ENCODE assay signal across 16 cellular contexts in genomic region chr2:112839407-112840067, GRCh38. TPM values are rescaled to one million over a fixed set of nuclear protein-coding genes. Genes with fewer than 3 reads are reported as not detected.
DNase-seq lines count a peak whose midpoint lies in the region; ATAC-seq, FAIRE-seq and TF ChIP-seq lines count a peak whose summit lies in the region.
"Had no signal": no experiment of that assay in that cellular context is flagged by ENCODE, and none has a peak within 500 bp of the region (broad histone marks: within the 10 kb centered on the region; RNA-seq: fewer than 3 reads in every experiment).

No MANE protein-coding gene starts in this region.

- POLR2A ChIA-PET in K562 (lab: Yijun Ruan, JAX), result interaction anchor here (0.9 to 1.1 kb wide), 2 partner anchors 8 to 10 kb away, joined by 3 to 6 read pairs; no protein-coding TSS in a partner anchor

- no peak overlapping the region for H3K27ac ChIP-seq in K562 (ENCODE audit: extremely low read depth, low read depth, low read length)
- H3K27ac ChIP-seq: esophagus squamous epithelium, VCaP had no signal

- TF ChIP-seq POLR2A in K562 (conservative IDR thresholded peaks at IDR 0.05), result no peak

- no peak for TF ChIP-seq EP300 in K562 (IDR thresholded peaks at IDR 0.05; ENCODE audit: low read length)

- no peak for TF ChIP-seq CTCF in K562 (IDR thresholded peaks at IDR 0.05 in 2 of 3, conservative IDR thresholded peaks at IDR 0.05 in 1 of 3; ENCODE audit: insufficient read depth in 2 of 3, low read depth in 1 of 3, low read length in 3 of 3)

- peaks cover 33 to 47% of the 10 kb centered on the region in 2 experiments for H3K27me3 ChIP-seq in K562 (ENCODE audit: control insufficient read depth in 2 of 2, insufficient read depth in 2 of 2, low read length in 2 of 2)
- H3K27me3 ChIP-seq: esophagus squamous epithelium had no signal

- H3K9me1 ChIP-seq in K562 (ENCODE audit: control insufficient read depth, insufficient read depth, low read length), result no peaks in the 10 kb centered on the region

- H3K79me2 ChIP-seq in K562 (ENCODE audit: control insufficient read depth, insufficient read depth, low read length), result no peaks in the 10 kb centered on the region

- DNase-seq in CD1c-positive myeloid dendritic cell (ENCODE audit: extremely low spot score) (peak; percentile 93), MV-4-11 (lab: John Stamatoyannopoulos, UW) (peak; percentile 97), K562 (ENCODE audit: extremely low read depth in 1 of 4, low spot score in 3 of 4) (peak in 1 of 4 experiments; percentile 3), medulla oblongata (ENCODE audit: extremely low spot score) (peak; percentile 57), NCI-H128 (lab: John Stamatoyannopoulos, UW; ENCODE audit: unreplicated experiment) (no peak), NCI-H1436 (lab: John Stamatoyannopoulos, UW) (no peak)
- no peak for DNase-seq in activated T-cell treated with anti-CD3 and anti-CD28 coated beads, Interleukin-2, amount 50 U/mL, for 4 hours
- DNase-seq: esophagus squamous epithelium; H9; NCI-H524; stimulated activated CD4-positive, alpha-beta T cell treated with anti-CD3 and anti-CD28 coated beads, Interleukin-4, amount 100 ng/mL, for 24 hours; stimulated activated naive CD4-positive, alpha-beta T cell treated with Interleukin-2 at 50 U/mL for 16 hours had no signal

- CTCF ChIA-PET in K562 (lab: Yijun Ruan, JAX; ENCODE audit: low intra/inter-chr PET ratio), result interaction anchor here (0.6 kb wide), 1 partner anchor 245 kb away, joined by 3 read pairs; no protein-coding TSS in a partner anchor

- no TSS peak for BruUV-seq in K562 (replicated peaks; lab: Mats Ljungman, UMichigan)

- no peak overlapping the region for H3K4me3 Mint-ChIP-seq in activated T-cell treated with anti-CD3 and anti-CD28 coated beads, Interleukin-2, amount 50 U/mL, for 4 hours
- H3K4me3 Mint-ChIP-seq: activated naive CD8-positive, alpha-beta T cell; H9 had no signal

- no peaks in the 10 kb centered on the region for H3K36me3 Mint-ChIP-seq in activated T-cell treated with anti-CD3 and anti-CD28 coated beads, Interleukin-2, amount 50 U/mL, for 4 hours (ENCODE audit: insufficient read depth)
- H3K36me3 Mint-ChIP-seq: activated naive CD8-positive, alpha-beta T cell had no signal

- H3K4me2 ChIP-seq in K562 (ENCODE audit: insufficient read depth, low read length), result no peak overlapping the region

- H3K4me1 ChIP-seq in K562 (replicated peaks in 1 of 2; ENCODE audit: control insufficient read depth in 2 of 2, insufficient read depth in 2 of 2, low read length in 2 of 2), result no peaks in the 10 kb centered on the region

- H3K4me1 Mint-ChIP-seq in activated T-cell treated with anti-CD3 and anti-CD28 coated beads, Interleukin-2, amount 50 U/mL, for 4 hours (ENCODE audit: low read depth), result peaks cover 2% of the 10 kb centered on the region

- intact Hi-C loops in K562 (cut with micrococcal nuclease), result no loop called here

- H3K9me3 Mint-ChIP-seq in activated T-cell treated with anti-CD3 and anti-CD28 coated beads, Interleukin-2, amount 50 U/mL, for 4 hours, result no peaks in the 10 kb centered on the region
- H3K9me3 Mint-ChIP-seq: H9 had no signal

- H3K4me3 ChIP-seq in K562, result no peak overlapping the region
- H3K4me3 ChIP-seq: esophagus squamous epithelium had no signal

- H3K9me3 ChIP-seq in K562 (replicated peaks; ENCODE audit: control insufficient read depth, insufficient read depth, low read depth, low read length), result no peaks in the 10 kb centered on the region
- H3K9me3 ChIP-seq: esophagus squamous epithelium had no signal

- ATAC-seq in K562, result no peak
- no peak for ATAC-seq in GM21526 (IDR thresholded peaks at IDR 0.05; ENCODE audit: low FRiP score, unreplicated experiment)
- no peak for ATAC-seq in activated T-cell treated with anti-CD3 and anti-CD28 coated beads, Interleukin-2, amount 50 U/mL, for 4 hours

- TF ChIP-seq RAD21 in K562 (CRISPR knock-in tag; conservative IDR thresholded peaks at IDR 0.05 in 1 of 2, IDR thresholded peaks at IDR 0.05 in 1 of 2), result no peak

- no peak overlapping the region for H2AFZ ChIP-seq in K562 (ENCODE audit: low read depth, low read length)

- H3K27me3 Mint-ChIP-seq in activated T-cell treated with anti-CD3 and anti-CD28 coated beads, Interleukin-2, amount 50 U/mL, for 4 hours (ENCODE audit: low read depth), result peaks cover 4% of the 10 kb centered on the region
- H3K27me3 Mint-ChIP-seq: activated naive CD8-positive, alpha-beta T cell had no signal

- no peaks in the 10 kb centered on the region for H3K36me3 ChIP-seq in K562 (ENCODE audit: control insufficient read depth, insufficient read depth, low read length)
- H3K36me3 ChIP-seq: esophagus squamous epithelium had no signal

- no peak overlapping the region for H3K9ac ChIP-seq in K562 (ENCODE audit: insufficient read depth in 1 of 2, low read depth in 2 of 2, low read length in 2 of 2)

- no peak for FAIRE-seq in K562 (lab: Jason Lieb, UNC)

- H4K20me1 ChIP-seq in K562 (replicated peaks; ENCODE audit: control insufficient read depth, insufficient read depth, low read length), result no peaks in the 10 kb centered on the region

- in situ Hi-C loops in K562 (cut with MboI), result no loop called here

- 8% methylated on average over 9 of the region's 9 CpGs for WGBS in K562 (ENCODE audit: insufficient coverage, low coverage, missing lambda C conversion rate)

TF ChIP-seq in K562, 482 proteins besides CTCF, POLR2A, EP300 and RAD21 (continues in another document):
- no peak for TF ChIP-seq NBN (IDR thresholded peaks at IDR 0.05; ENCODE audit: low read depth)
- TF ChIP-seq CTBP1 (IDR thresholded peaks at IDR 0.05; ENCODE audit: borderline replicate concordance), result 0 out of 2 replicates have a peak, but pooled peaks have one; percentile 20
- TF ChIP-seq CEBPG (CRISPR knock-in tag; IDR thresholded peaks at IDR 0.05), result no peak
- TF ChIP-seq CEBPG (tag; conservative IDR thresholded peaks at IDR 0.05 in 1 of 2, IDR thresholded peaks at IDR 0.05 in 1 of 2), result peak in 1 of 2 experiments; percentile 33; a peak in 1 of 4 replicates
- TF ChIP-seq CEBPB (tag; IDR thresholded peaks at IDR 0.05), result peak; percentile 69
- TF ChIP-seq NCOA4 (IDR thresholded peaks at IDR 0.05; ENCODE audit: partially characterized antibody), result no peak
- no peak for TF ChIP-seq NR2C2 (CRISPR knock-in tag; IDR thresholded peaks at IDR 0.05)
- TF ChIP-seq NR2C2 (tag; IDR thresholded peaks at IDR 0.05), result peak; percentile 45; the same call in 1 of the 2 replicates

RNA-seq across cellular contexts. Expression of gene IL1B, which starts 3.0 kb away (rescaled TPM):
- not detected in 2 replicates for total RNA-seq in K562 (2011; cell fraction: chromatin; rRNA removed; ENCODE audit: low replicate concordance)
- not detected in 2 replicates for total RNA-seq in K562 (2011; cell fraction: nucleolus; rRNA removed)
- total RNA-seq in K562 (2011; cell fraction: nucleoplasm; rRNA removed), result not detected in 2 replicates
- not detected in 2 replicates for total RNA-seq in K562 (2014; rRNA removed)
- total RNA-seq in K562 (2014; rRNA removed; fragmentation: Illumina TruSeq; extraction: Trizol), result not detected in 2 replicates
- 0.29 TPM in 1 of 2 replicates, not detected in the other for total RNA-seq in K562 (2015; rRNA removed; fragmentation: Illumina TruSeq; extraction: Trizol)
- not detected in 2 replicates for total RNA-seq in K562 (2021)
- 0.09 TPM in 1 of 2 replicates, not detected in the other for polyA plus RNA-seq in K562 (2011; rRNA removed)
- polyA plus RNA-seq in K562 (2011; cell fraction: cytosol; rRNA removed), result not detected in 2 replicates
- not detected in 2 replicates for polyA plus RNA-seq in K562 (2011; cell fraction: nucleus; rRNA removed)
- polyA plus RNA-seq in K562 (2012), result 0.06 and 0.13 TPM in 2 replicates
- polyA plus RNA-seq in K562 (2014; fragmentation: Illumina TruSeq; extraction: Trizol), result not detected in 2 replicates
- not detected for polyA plus RNA-seq in K562 (2014; fragmentation: Nextera tagmentation; extraction: Ambion mirVana)
- not detected in 2 replicates for polyA plus RNA-seq in K562 (2014; rRNA removed)
- polyA minus RNA-seq in K562 (2011; rRNA and poly(A)+ RNA removed), result not detected in 2 replicates
- polyA minus RNA-seq in K562 (2011; cell fraction: cytosol; rRNA and poly(A)+ RNA removed), result not detected in 2 replicates
- not detected in 2 replicates for polyA minus RNA-seq in K562 (2011; cell fraction: nucleus; rRNA and poly(A)+ RNA removed)
- total RNA-seq in activated T-cell treated with anti-CD3 and anti-CD28 coated beads, Interleukin-2, amount 50 U/mL, for 4 hours, result 1 to 10 TPM in 2 of 3 donors, under 1 TPM in 1; 0.42 to 1.6 (median 1.3) TPM
- total RNA-seq: H9, pulmonary artery endothelial cell had no signal

RNA-seq across cellular contexts. Expression of gene IL1A, which starts 55.2 kb away (rescaled TPM):
- 0.32 TPM in 1 of 2 replicates, not detected in the other for total RNA-seq in K562 (2011; cell fraction: chromatin; rRNA removed; ENCODE audit: low replicate concordance)
- total RNA-seq in K562 (2011; cell fraction: nucleolus; rRNA removed), result not detected in 2 replicates
- 0.46 TPM in 1 of 2 replicates, not detected in the other for total RNA-seq in K562 (2011; cell fraction: nucleoplasm; rRNA removed)
- total RNA-seq in K562 (2014; rRNA removed), result 0.14 TPM in 1 of 2 replicates, not detected in the other
- 0.15 and 0.19 TPM in 2 replicates for total RNA-seq in K562 (2014; rRNA removed; fragmentation: Illumina TruSeq; extraction: Trizol)
- total RNA-seq in K562 (2015; rRNA removed; fragmentation: Illumina TruSeq; extraction: Trizol), result 0.08 TPM in 1 of 2 replicates, not detected in the other
- 0.09 TPM in 1 of 2 replicates, not detected in the other for total RNA-seq in K562 (2021)
- polyA plus RNA-seq in K562 (2011; rRNA removed), result 0.07 and 0.09 TPM in 2 replicates
- 0.09 TPM in 1 of 2 replicates, not detected in the other for polyA plus RNA-seq in K562 (2011; cell fraction: cytosol; rRNA removed)
- 0.11 and 0.13 TPM in 2 replicates for polyA plus RNA-seq in K562 (2011; cell fraction: nucleus; rRNA removed)
- polyA plus RNA-seq in K562 (2012), result 0.30 and 1.4 TPM in 2 replicates
- 0.08 and 0.15 TPM in 2 replicates for polyA plus RNA-seq in K562 (2014; fragmentation: Illumina TruSeq; extraction: Trizol)
- under 1 TPM in 1 of 2 experiments, not detected in 1; 0.27 TPM for polyA plus RNA-seq in K562 (2014; fragmentation: Nextera tagmentation; extraction: Ambion mirVana)
- polyA plus RNA-seq in K562 (2014; rRNA removed), result 0.03 TPM in 1 of 2 replicates, not detected in the other
- polyA minus RNA-seq in K562 (2011; rRNA and poly(A)+ RNA removed), result 0.07 TPM in 1 of 2 replicates, not detected in the other
- polyA minus RNA-seq in K562 (2011; cell fraction: cytosol; rRNA and poly(A)+ RNA removed), result not detected in 2 replicates
- not detected in 2 replicates for polyA minus RNA-seq in K562 (2011; cell fraction: nucleus; rRNA and poly(A)+ RNA removed)
- 1 to 10 TPM; 2.0 to 4.3 (median 3.8) TPM for total RNA-seq in activated T-cell treated with anti-CD3 and anti-CD28 coated beads, Interleukin-2, amount 50 U/mL, for 4 hours

Comparison
In these comparisons a context has a peak if more than half of its experiments do, and no peak if none do; other contexts are left out.
1. DNase-seq: peak in CD1c-positive myeloid dendritic cell (single experiment), MV-4-11 (single experiment) and medulla oblongata (single experiment); none in NCI-H128 (single experiment), activated T-cell treated with anti-CD3 and anti-CD28 coated beads, Interleukin-2, amount 50 U/mL, for 4 hours (single experiment) and NCI-H1436 (single experiment).